In the genomic region with DNA sequence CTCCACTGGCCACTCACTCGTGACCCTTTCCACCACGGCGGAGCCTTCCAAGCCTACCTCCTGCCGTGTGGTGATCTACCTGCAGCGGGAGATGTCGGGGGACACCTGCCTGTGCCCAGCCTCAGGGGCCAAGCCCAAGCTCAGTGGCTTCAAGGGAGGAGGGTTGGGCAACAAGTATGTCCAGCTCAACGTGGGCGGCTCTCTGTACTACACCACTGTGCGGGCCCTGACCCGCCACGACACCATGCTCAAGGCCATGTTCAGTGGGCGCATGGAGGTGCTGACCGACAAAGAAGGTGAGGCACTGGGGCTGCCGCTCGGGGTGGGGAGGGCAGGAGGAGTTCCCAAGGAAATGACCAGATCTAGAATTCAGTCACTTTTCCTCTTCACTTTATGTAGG, we compare ENCODE assay signal across 1 cellular context.
TF ChIP-seq lines count a peak whose summit lies in the region.

No MANE protein-coding gene starts in this region.

TF ChIP-seq in endothelial cell of umbilical vein, 7 proteins besides CTCF, POLR2A, EP300 and RAD21:
- TF ChIP-seq FOS (IDR thresholded peaks at IDR 0.05; ENCODE audit: borderline replicate concordance, insufficient read depth, low read length) (no peak), EZH2 (IDR thresholded peaks at IDR 0.05; ENCODE audit: borderline replicate concordance, low read depth, low read length, severe bottlenecking) (no peak), MYC (IDR thresholded peaks at IDR 0.05; ENCODE audit: low read depth, low read length) (no peak), GATA2 (IDR thresholded peaks at IDR 0.05; ENCODE audit: insufficient read depth, insufficient read length, low read depth, low read length) (no peak), POLR2AphosphoS5 (IDR thresholded peaks at IDR 0.05; ENCODE audit: insufficient read depth, low read depth, low read length) (no peak), JUN (IDR thresholded peaks at IDR 0.05; ENCODE audit: borderline replicate concordance, insufficient read depth, insufficient read length, low read depth) (no peak)
- TF ChIP-seq, protein P1, sequence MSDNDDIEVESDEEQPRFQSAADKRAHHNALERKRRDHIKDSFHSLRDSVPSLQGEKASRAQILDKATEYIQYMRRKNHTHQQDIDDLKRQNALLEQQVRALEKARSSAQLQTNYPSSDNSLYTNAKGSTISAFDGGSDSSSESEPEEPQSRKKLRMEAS (IDR thresholded peaks at IDR 0.05; ENCODE audit: insufficient read depth, insufficient read length): no peak
